In genomic region chr22:27637604-27638003, GRCh38 we compare ENCODE assay signal across 1 cellular context.
TF ChIP-seq lines count a peak whose summit lies in the region.

No MANE protein-coding gene starts in this region.

TF ChIP-seq in IMR-90, 13 proteins besides CTCF, POLR2A, EP300 and RAD21:
- TF ChIP-seq CEBPB (IDR thresholded peaks at IDR 0.05; ENCODE audit: low read depth, low read length) (no peak), FOS (IDR thresholded peaks at IDR 0.05; ENCODE audit: low read depth, low read length) (no peak), MXI1 (IDR thresholded peaks at IDR 0.05; ENCODE audit: borderline replicate concordance, low read depth, low read length) (no peak), ELK1 (IDR thresholded peaks at IDR 0.05; ENCODE audit: borderline replicate concordance, low read depth, low read length) (no peak), RCOR1 (IDR thresholded peaks at IDR 0.05; ENCODE audit: insufficient replicate concordance, low read length) (no peak), NFE2L2 (IDR thresholded peaks at IDR 0.05; ENCODE audit: low read depth, low read length) (no peak), SMC3 (IDR thresholded peaks at IDR 0.05; ENCODE audit: low read depth, low read length) (no peak), BHLHE40 (IDR thresholded peaks at IDR 0.05; ENCODE audit: low read depth, low read length) (no peak), MAFK (IDR thresholded peaks at IDR 0.05; ENCODE audit: low read depth, low read length) (no peak), USF2 (IDR thresholded peaks at IDR 0.05; ENCODE audit: low read depth, low read length) (no peak), MAZ (IDR thresholded peaks at IDR 0.05; ENCODE audit: borderline replicate concordance, low read depth, low read length) (no peak), CHD1 (IDR thresholded peaks at IDR 0.05; ENCODE audit: low read depth, low read length) (no peak)
TF ChIP-seq in IMR-90: peak in this region for 0.
